Comparison of ENCODE assay signal across 8 cellular contexts in genomic region chr6:3749991-3750323, GRCh38. TPM values are rescaled to one million over a fixed set of nuclear protein-coding genes. Genes with fewer than 3 reads are reported as not detected.
DNase-seq lines count a peak whose midpoint lies in the region; FAIRE-seq and TF ChIP-seq lines count a peak whose summit lies in the region.

No MANE protein-coding gene starts in this region.

- no peak for TF ChIP-seq CTCF in fibroblast of lung (conservative IDR thresholded peaks at IDR 0.05 in 1 of 2, IDR thresholded peaks at IDR 0.05 in 1 of 2; ENCODE audit: low read depth in 1 of 2, low read length in 2 of 2)
- TF ChIP-seq CTCF in neutrophil (IDR thresholded peaks at IDR 0.05): no peak

- H4K20me1 ChIP-seq in fibroblast of lung (ENCODE audit: control insufficient read depth, extremely low read depth, insufficient read depth, low read length): no peaks in the 10 kb centered on the region

- no peaks in the 10 kb centered on the region for H3K9me3 ChIP-seq in SJCRH30 (replicated peaks)
- no peaks in the 10 kb centered on the region for H3K9me3 ChIP-seq in fibroblast of lung (ENCODE audit: control insufficient read depth, insufficient read depth, low read depth, low read length)
- no peaks in the 10 kb centered on the region for H3K9me3 ChIP-seq in neutrophil

- DNase-seq in EH (ENCODE audit: low read depth) (peak; percentile 86), SJCRH30 (no peak), fibroblast of lung (ENCODE audit: low read depth in 2 of 2) (peak; percentile 65 to 83), NCI-H187 treated with DMSO at 0.1 percent for 48 hours (lab: John Stamatoyannopoulos, UW) (no peak), GM19239 (ENCODE audit: insufficient read length, low spot score) (no peak), HuH-7 (ENCODE audit: low spot score) (no peak), NCI-H1417 treated with DMSO at 0.1 percent for 48 hours (lab: John Stamatoyannopoulos, UW) (no peak)

- H3K27ac ChIP-seq in SJCRH30: peak overlapping the region; percentile 38; the same call in 1 of the 2 replicates
- H3K27ac ChIP-seq in fibroblast of lung (ENCODE audit: insufficient read depth, low read length): peak overlapping the region; percentile 91
- peak overlapping the region; percentile 12 for H3K27ac ChIP-seq in neutrophil

- no peaks in the 10 kb centered on the region for H3K36me3 ChIP-seq in SJCRH30
- peaks cover 3% of the 10 kb centered on the region for H3K36me3 ChIP-seq in fibroblast of lung (ENCODE audit: control insufficient read depth, insufficient read depth, low read length)
- H3K36me3 ChIP-seq in neutrophil: no peaks in the 10 kb centered on the region

- peak overlapping the region; percentile 94 for H3K4me2 ChIP-seq in fibroblast of lung (ENCODE audit: extremely low read depth, insufficient read depth, low read length)

- H3K4me1 ChIP-seq in SJCRH30 (peaks cover 5% of the 10 kb centered on the region), fibroblast of lung (ENCODE audit: control insufficient read depth, extremely low read depth, insufficient read depth, low read length) (peaks cover 17% of the 10 kb centered on the region), neutrophil (ENCODE audit: control insufficient read depth in 1 of 2, insufficient read depth in 1 of 2, low read depth in 1 of 2, low read length in 1 of 2) (peaks cover 48 to 58% of the 10 kb centered on the region in 2 experiments)

- H3K27me3 ChIP-seq in SJCRH30: no peaks in the 10 kb centered on the region
- H3K27me3 ChIP-seq in fibroblast of lung (ENCODE audit: control insufficient read depth, insufficient read depth, low read length): no peaks in the 10 kb centered on the region
- H3K27me3 ChIP-seq in neutrophil: peaks cover 67% of the 10 kb centered on the region

- H2AFZ ChIP-seq in fibroblast of lung (ENCODE audit: low read length): no peak overlapping the region

- peak overlapping the region; percentile 93 for H3K9ac ChIP-seq in fibroblast of lung (ENCODE audit: insufficient read depth, low read length)

- no peak for FAIRE-seq in GM19239 (lab: Jason Lieb, UNC)

- H3K4me3 ChIP-seq in SJCRH30 (peak overlapping the region; percentile 71), fibroblast of lung (replicated peaks in 1 of 4; ENCODE audit: control extremely low read depth in 1 of 4, insufficient read depth in 1 of 4, low read depth in 3 of 4, low read length in 4 of 4) (peak overlapping the region; percentile 67 to 85 (median 76)), neutrophil (ENCODE audit: low read depth in 1 of 2, low read length in 1 of 2) (peak overlapping the region; percentile 70 to 74)

- peaks cover 64% of the 10 kb centered on the region for H3K79me2 ChIP-seq in fibroblast of lung (ENCODE audit: control insufficient read depth, insufficient read depth, low read length)

RNA-seq across cellular contexts. Expression of gene PXDC1, which starts 1.6 kb away (rescaled TPM):
- total RNA-seq in SJCRH30 (2014; rRNA removed; shearing (Covaris generic)): 7.8 and 8.1 TPM in 2 replicates
- 33.1 and 52.7 TPM in 2 replicates for total RNA-seq in fibroblast of lung
- polyA plus RNA-seq in fibroblast of lung: 18.9 and 30.3 TPM in 2 replicates
- 38.0 and 59.4 TPM in 2 replicates for polyA plus RNA-seq in fibroblast of lung (2012)
- polyA minus RNA-seq in fibroblast of lung (ENCODE audit: low replicate concordance): 20.0 and 28.7 TPM in 2 replicates

Comparison
In these comparisons a context has a peak if more than half of its experiments do, and no peak if none do; other contexts are left out.
1. DNase-seq: peak in EH (single experiment) and fibroblast of lung (2 of 2); none in SJCRH30 (0 of 2), NCI-H187 treated with DMSO at 0.1 percent for 48 hours (single experiment), GM19239 (single experiment), HuH-7 (single experiment) and NCI-H1417 treated with DMSO at 0.1 percent for 48 hours (single experiment).
2. H3K27ac ChIP-seq: peak in every context shown above with its lines; median percentile 91 in fibroblast of lung; 38 in SJCRH30; 12 in neutrophil.
3. Peak in every context shown above with its lines, with median percentiles within 50 percentile points of each other: H3K4me3 ChIP-seq.